In the genomic region with DNA sequence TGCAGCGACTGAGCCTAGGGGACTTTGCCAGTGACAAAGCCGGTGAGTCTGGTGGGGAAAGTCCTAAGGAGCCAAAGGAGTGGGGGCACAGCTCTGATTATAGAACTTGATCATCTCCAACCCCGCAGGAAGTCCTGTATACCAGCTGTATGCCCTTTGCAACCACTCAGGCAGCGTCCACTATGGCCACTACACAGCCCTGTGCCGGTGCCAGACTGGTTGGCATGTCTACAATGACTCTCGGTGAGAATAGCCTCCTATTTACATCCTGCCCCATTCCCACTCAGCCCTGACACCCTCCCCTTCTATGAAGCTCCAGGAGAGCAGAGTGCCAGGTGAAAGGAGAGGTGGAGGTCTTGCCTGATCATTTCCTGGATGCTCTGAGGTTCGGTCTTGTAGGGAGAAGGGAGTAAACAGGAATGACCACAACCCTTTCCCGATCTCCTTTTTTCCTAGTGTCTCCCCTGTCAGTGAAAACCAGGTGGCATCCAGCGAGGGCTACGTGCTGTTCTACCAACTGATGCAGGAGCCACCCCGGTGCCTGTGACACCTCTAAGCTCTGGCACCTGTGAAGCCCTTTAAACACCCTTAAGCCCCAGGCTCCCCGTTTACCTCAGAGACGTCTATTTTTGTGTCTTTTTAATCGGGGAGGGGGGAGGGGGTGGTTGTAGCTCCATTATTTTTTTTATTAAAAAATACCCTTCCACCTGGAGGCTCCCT, we compare ENCODE assay signal across 8 cellular contexts. TPM values are rescaled to one million over a fixed set of nuclear protein-coding genes. Genes with fewer than 3 reads are reported as not detected.
A peak's percentile ranks its signal among the peaks of the same experiment; 100 is the strongest.
DNase-seq lines count a peak whose midpoint lies in the region; ATAC-seq and TF ChIP-seq lines count a peak whose summit lies in the region.

No MANE protein-coding gene starts in this region.

- DNase-seq in heart left ventricle (no peak), Right ventricle myocardium inferior (ENCODE audit: missing footprints) (no peak), breast epithelium (ENCODE audit: low spot score in 2 of 2) (no peak), NCI-H345 treated with DMSO at 0.1 percent for 48 hours (lab: John Stamatoyannopoulos, UW; ENCODE audit: unreplicated experiment) (no peak), AG20443 (ENCODE audit: low spot score) (no peak), dermis blood vessel endothelial cell (no peak)

- peak overlapping the region; percentile 75 to 92 (median 84) for H3K27ac ChIP-seq in heart left ventricle
- H3K27ac ChIP-seq in breast epithelium: peak overlapping the region; percentile 92 to 93
- peak overlapping the region; percentile 96 for H3K27ac ChIP-seq in mesodermal cell (ENCODE audit: low read depth, low read length, severe bottlenecking)
- H3K27ac ChIP-seq in urinary bladder (ENCODE audit: low read depth): peak overlapping the region; percentile 89

- H3K4me1 ChIP-seq in heart left ventricle (peaks cover 0 to 44% (median 35%) of the 10 kb centered on the region in 12 donors), breast epithelium (peaks cover 3 to 16% of the 10 kb centered on the region in 2 donors), mesodermal cell (ENCODE audit: control insufficient read depth, insufficient read depth, low read length, poor library complexity, severe bottlenecking) (peaks cover 10% of the 10 kb centered on the region), urinary bladder (ENCODE audit: insufficient read depth) (no peaks in the 10 kb centered on the region)

- H3K4me3 ChIP-seq in heart left ventricle: peak overlapping the region in 11 of 12 donors; percentile 59 to 92 (median 78)
- H3K4me3 ChIP-seq in breast epithelium: peak overlapping the region; percentile 54 to 88 (median 86)
- H3K4me3 ChIP-seq in mesodermal cell (ENCODE audit: extremely low read depth, insufficient read depth, low read length, poor library complexity, severe bottlenecking): peak overlapping the region; percentile 87
- H3K4me3 ChIP-seq in urinary bladder (ENCODE audit: low read depth, low read length): no peak overlapping the region

- TF ChIP-seq POLR2A in heart left ventricle (IDR thresholded peaks at IDR 0.05) (no peak), breast epithelium (IDR thresholded peaks at IDR 0.05) (no peak)

- H3K9me3 ChIP-seq in heart left ventricle: no peaks in the 10 kb centered on the region
- no peaks in the 10 kb centered on the region for H3K9me3 ChIP-seq in breast epithelium
- H3K9me3 ChIP-seq in mesodermal cell (ENCODE audit: control insufficient read depth, low read length): no peaks in the 10 kb centered on the region

- H3K36me3 ChIP-seq in heart left ventricle (peaks cover 0 to 59% (median 46%) of the 10 kb centered on the region in 9 donors), breast epithelium (no peaks in the 10 kb centered on the region), mesodermal cell (ENCODE audit: control insufficient read depth, insufficient read depth, low read length) (peaks cover 50% of the 10 kb centered on the region), urinary bladder (ENCODE audit: insufficient read depth) (no peaks in the 10 kb centered on the region)

- TF ChIP-seq CTCF in heart left ventricle (IDR thresholded peaks at IDR 0.05): no peak
- TF ChIP-seq CTCF in breast epithelium (IDR thresholded peaks at IDR 0.05): no peak

- WGBS in heart left ventricle, 4 donors: 56 to 63% (median 58%) methylated on average over 14 of the region's 14 CpGs
- WGBS in mesodermal cell (ENCODE audit: insufficient coverage in 2 of 2), 2 experiments: 96% methylated on average over 8 to 10 of the region's 14 CpGs
- WGBS in urinary bladder: 64% methylated on average over 14 of the region's 14 CpGs

- no peaks in the 10 kb centered on the region for H3K27me3 ChIP-seq in heart left ventricle
- H3K27me3 ChIP-seq in breast epithelium: no peaks in the 10 kb centered on the region

- ATAC-seq in heart left ventricle: no peak
- no peak for ATAC-seq in Right ventricle myocardium inferior

- intact Hi-C loops in heart left ventricle (cut with DNase I) (no loop called here), Right ventricle myocardium inferior (cut with DNase I) (no loop called here), breast epithelium (cut with DNase I; ENCODE audit: low total_unique reads) (no loop called here)

RNA-seq across cellular contexts. Expression of gene PPOX, which starts 1.2 kb away (rescaled TPM):
- total RNA-seq in heart left ventricle (10 to 100 TPM in 8 of 9 donors, 1 to 10 TPM in 1; 9.7 to 16.7 (median 13.7) TPM), Right ventricle myocardium inferior (13.5 TPM), breast epithelium (10 to 100 TPM; 19.5 to 26.8 (median 25.2) TPM), urinary bladder (13.9 TPM), dermis blood vessel endothelial cell (14.9 and 18.0 TPM in 2 replicates)
- polyA plus RNA-seq in heart left ventricle (10 to 100 TPM; 10.7 to 24.3 TPM), urinary bladder (25.9 TPM)
- 31.7 TPM for polyA plus RNA-seq in mesodermal cell (2013, experiment 1 of 2)
- polyA plus RNA-seq in mesodermal cell (2013, experiment 2 of 2): 20.6 TPM

RNA-seq across cellular contexts. Expression of gene USP21, which starts 5.8 kb away (rescaled TPM):
- total RNA-seq in heart left ventricle (10 to 100 TPM; 12.3 to 20.0 (median 14.6) TPM), Right ventricle myocardium inferior (19.5 TPM), breast epithelium (10 to 100 TPM; 11.7 to 26.9 (median 24.9) TPM), urinary bladder (12.5 TPM), dermis blood vessel endothelial cell (5.4 and 12.8 TPM in 2 replicates)
- polyA plus RNA-seq in heart left ventricle (10 to 100 TPM; 13.0 TPM), urinary bladder (28.4 TPM)
- 32.7 TPM for polyA plus RNA-seq in mesodermal cell (2013, experiment 1 of 2)
- polyA plus RNA-seq in mesodermal cell (2013, experiment 2 of 2): 29.0 TPM

RNA-seq across cellular contexts. Expression of gene UFC1, which starts 11.3 kb away (rescaled TPM):
- total RNA-seq in heart left ventricle (10 to 100 TPM; 54.4 to 86.9 (median 73.2) TPM), Right ventricle myocardium inferior (82.8 TPM), breast epithelium (10 to 100 TPM; 76.0 to 90.3 (median 87.5) TPM), urinary bladder (82.4 TPM), dermis blood vessel endothelial cell (119 and 134 TPM in 2 replicates)
- polyA plus RNA-seq in heart left ventricle (100 to 1,000 TPM in 1 of 2 donors, 10 to 100 TPM in 1; 60.7 to 131 TPM), urinary bladder (119 TPM)
- 81.7 TPM for polyA plus RNA-seq in mesodermal cell (2013, experiment 1 of 2)
- polyA plus RNA-seq in mesodermal cell (2013, experiment 2 of 2): 88.0 TPM

RNA-seq across cellular contexts. Expression of gene B4GALT3, which starts 12.2 kb away (rescaled TPM):
- total RNA-seq in heart left ventricle (10 to 100 TPM; 18.2 to 34.1 (median 22.4) TPM), Right ventricle myocardium inferior (20.9 TPM), breast epithelium (10 to 100 TPM; 23.4 to 41.3 (median 29.4) TPM), urinary bladder (15.3 TPM), dermis blood vessel endothelial cell (24.8 and 44.1 TPM in 2 replicates)
- polyA plus RNA-seq in heart left ventricle (10 to 100 TPM; 13.4 to 40.8 TPM), urinary bladder (21.5 TPM)
- polyA plus RNA-seq in mesodermal cell (2013, experiment 1 of 2): 46.1 TPM
- polyA plus RNA-seq in mesodermal cell (2013, experiment 2 of 2): 41.4 TPM

RNA-seq across cellular contexts. Expression of gene DEDD, which starts 32.6 kb away (rescaled TPM):
- total RNA-seq in heart left ventricle: 10 to 100 TPM; 20.8 to 36.0 (median 26.5) TPM
- polyA plus RNA-seq in heart left ventricle: 10 to 100 TPM; 13.8 to 38.8 TPM
- total RNA-seq in Right ventricle myocardium inferior: 29.2 TPM
- 10 to 100 TPM; 28.7 to 39.0 (median 37.6) TPM for total RNA-seq in breast epithelium
- polyA plus RNA-seq in mesodermal cell (2013, experiment 1 of 2): 35.7 TPM
- polyA plus RNA-seq in mesodermal cell (2013, experiment 2 of 2): 30.6 TPM
- total RNA-seq in urinary bladder: 16.9 TPM
- 43.0 TPM for polyA plus RNA-seq in urinary bladder
- total RNA-seq in dermis blood vessel endothelial cell: 39.1 and 64.8 TPM in 2 replicates
